12 cellular contexts compared by ENCODE assay signal in the genomic region with DNA sequence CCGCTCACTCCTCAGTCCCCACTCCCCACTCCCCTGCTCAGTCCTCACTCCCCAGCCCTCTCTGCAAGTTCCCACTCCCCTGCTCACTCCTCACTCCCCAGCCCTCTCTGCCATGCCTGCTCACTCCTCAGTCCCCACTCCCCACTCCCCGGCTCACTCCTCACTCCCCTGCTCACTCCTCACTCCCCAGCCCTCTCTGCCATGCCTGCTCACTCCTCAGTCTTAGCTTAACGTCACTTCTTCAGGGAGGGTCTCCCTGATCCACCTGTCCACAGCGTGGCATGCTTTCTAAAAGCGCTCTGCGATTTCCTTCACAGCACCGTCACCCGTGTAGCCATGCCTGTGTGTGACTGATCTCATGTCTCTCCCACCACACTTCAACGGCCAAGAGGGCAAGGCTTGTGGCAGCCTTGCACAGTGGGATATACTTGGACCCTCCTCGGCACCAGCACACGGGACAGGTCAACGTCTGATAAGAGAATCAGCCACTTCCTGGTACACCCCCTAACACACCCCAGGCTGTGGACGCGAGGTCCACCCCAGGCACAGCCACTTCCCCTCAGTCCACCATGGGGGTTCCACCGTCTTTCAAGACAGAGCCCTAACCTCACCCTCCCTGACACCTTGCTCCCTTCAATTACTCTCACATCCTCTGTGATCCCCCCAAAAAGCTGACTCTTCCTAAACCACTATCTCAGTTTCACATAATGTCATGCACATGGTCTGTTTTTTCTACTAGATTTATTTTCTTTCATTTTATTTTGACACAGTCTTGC. TPM values are rescaled to one million over a fixed set of nuclear protein-coding genes. Genes with fewer than 3 reads are reported as not detected.
DNase-seq lines count a peak whose midpoint lies in the region; ATAC-seq, FAIRE-seq and TF ChIP-seq lines count a peak whose summit lies in the region.
"Had no signal": no experiment of that assay in that cellular context is flagged by ENCODE, and none has a peak within 500 bp of the region (broad histone marks: within the 10 kb centered on the region; RNA-seq: fewer than 3 reads in every experiment).

No MANE protein-coding gene starts in this region.

- in situ Hi-C loops in GM18951 (cut with MboI; ENCODE audit: low sequenced_read_pairs, unreplicated experiment): no loop called here

- peaks cover 19% of the 10 kb centered on the region for H3K4me1 Mint-ChIP-seq in WTC11

- H3K27ac Mint-ChIP-seq in WTC11: peak overlapping the region; percentile 75

- H3K4me1 ChIP-seq in BLaER1 treated with 17β-estradiol and CSF1 and Interleukin-3, amounts not matched to agents 10 nM and 100 nM: peaks cover 42 to 92% (median 87%) of the 10 kb centered on the region in 10 experiments
- H3K4me1 ChIP-seq: parathyroid adenoma had no signal

- peak; percentile 40 for ATAC-seq in HG02870 (IDR thresholded peaks at IDR 0.05; ENCODE audit: unreplicated experiment)
- peak; percentile 37; the same call in 1 of the 2 replicates for ATAC-seq in WTC11

- H3K27me3 ChIP-seq in BLaER1 treated with 17β-estradiol and CSF1 and Interleukin-3, amounts not matched to agents 10 nM and 100 nM: no peaks in the 10 kb centered on the region

- no peaks in the 10 kb centered on the region for H3K27me3 Mint-ChIP-seq in WTC11 (ENCODE audit: low read depth)

- no peak overlapping the region for H3K4me3 Mint-ChIP-seq in WTC11

- DNase-seq in WTC11 (ENCODE audit: low spot score) (no peak), T-helper 9 cell (no peak), NOMO-1 treated with DMSO at 0.1 percent for 48 hours (lab: John Stamatoyannopoulos, UW; ENCODE audit: unreplicated experiment) (no peak), NCI-H146 treated with DMSO at 0.1 percent for 48 hours (lab: John Stamatoyannopoulos, UW; ENCODE audit: unreplicated experiment) (no peak), H54 (ENCODE audit: insufficient read length, low spot score) (no peak)
- DNase-seq: foreskin fibroblast, RPMI8226 had no signal

- TF ChIP-seq POLR2A in GM18951 (IDR thresholded peaks at IDR 0.05; ENCODE audit: extremely low read depth, insufficient read depth, insufficient read length) (peak; percentile 38), H54 (IDR thresholded peaks at IDR 0.05; ENCODE audit: low read depth, low read length) (no peak)

- H3K4me2 ChIP-seq in BLaER1 treated with 17β-estradiol and CSF1 and Interleukin-3, amounts not matched to agents 10 nM and 100 nM: peak overlapping the region in 10 of 11 experiments; percentile 19 to 88 (median 58); a peak in 17 of 22 replicates

- CTCF ChIA-PET in WTC11 (lab: Charles Lee): interaction anchor here (1.0 kb wide), 1 partner anchor 252 kb away, joined by 3 read pairs; no protein-coding TSS in a partner anchor

- H4K20me1 ChIP-seq in BLaER1 treated with 17β-estradiol and CSF1 and Interleukin-3, amounts not matched to agents 10 nM and 100 nM: peaks cover 0 to 75% (median 28%) of the 10 kb centered on the region in 11 experiments; a peak in 17 of 22 replicates

- no peak for FAIRE-seq in H54 (lab: Jason Lieb, UNC)

- 0 out of 22 replicates have a peak, but pooled peaks cover 0 to under 1% (median 0%) of the 10 kb centered on the region in 11 experiments for H3K36me3 ChIP-seq in BLaER1 treated with 17β-estradiol and CSF1 and Interleukin-3, amounts not matched to agents 10 nM and 100 nM

- H3K27ac ChIP-seq in BLaER1 treated with 17β-estradiol and CSF1 and Interleukin-3, amounts not matched to agents 10 nM and 100 nM: no peak overlapping the region; a peak in 1 of 22 replicates
- H3K27ac ChIP-seq: C4-2B, parathyroid adenoma had no signal

- no peaks in the 10 kb centered on the region for H3K36me3 Mint-ChIP-seq in WTC11

- no peaks in the 10 kb centered on the region for H3K9me3 Mint-ChIP-seq in WTC11

- H3K4me3 ChIP-seq in BLaER1 treated with 17β-estradiol and CSF1 and Interleukin-3, amounts not matched to agents 10 nM and 100 nM: no peak overlapping the region

- POLR2A ChIA-PET in WTC11 (lab: Charles Lee): no interaction called here

- no peak for TF ChIP-seq CTCF in WTC11 (IDR thresholded peaks at IDR 0.05)

- 0 out of 22 replicates have a peak overlapping the region, but pooled peaks of 1 of the 11 experiments have one; percentile 18 for H3K9ac ChIP-seq in BLaER1 treated with 17β-estradiol and CSF1 and Interleukin-3, amounts not matched to agents 10 nM and 100 nM
- H3K9ac ChIP-seq: parathyroid adenoma had no signal

- no peaks in the 10 kb centered on the region for H3K9me3 ChIP-seq in BLaER1 treated with 17β-estradiol and CSF1 and Interleukin-3, amounts not matched to agents 10 nM and 100 nM (replicated peaks in 1 of 11)

TF ChIP-seq in WTC11, 78 proteins besides CTCF, POLR2A, EP300 and RAD21:
- no peak for TF ChIP-seq ZNF671 (CRISPR knock-in tag; IDR thresholded peaks at IDR 0.05)
- TF ChIP-seq, protein P1, sequence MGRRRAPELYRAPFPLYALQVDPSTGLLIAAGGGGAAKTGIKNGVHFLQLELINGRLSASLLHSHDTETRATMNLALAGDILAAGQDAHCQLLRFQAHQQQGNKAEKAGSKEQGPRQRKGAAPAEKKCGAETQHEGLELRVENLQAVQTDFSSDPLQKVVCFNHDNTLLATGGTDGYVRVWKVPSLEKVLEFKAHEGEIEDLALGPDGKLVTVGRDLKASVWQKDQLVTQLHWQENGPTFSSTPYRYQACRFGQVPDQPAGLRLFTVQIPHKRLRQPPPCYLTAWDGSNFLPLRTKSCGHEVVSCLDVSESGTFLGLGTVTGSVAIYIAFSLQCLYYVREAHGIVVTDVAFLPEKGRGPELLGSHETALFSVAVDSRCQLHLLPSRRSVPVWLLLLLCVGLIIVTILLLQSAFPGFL (CRISPR knock-in tag; IDR thresholded peaks at IDR 0.05; ENCODE audit: borderline replicate concordance): no peak
- no peak for TF ChIP-seq GRHL2 (CRISPR knock-in tag; IDR thresholded peaks at IDR 0.05; ENCODE audit: insufficient replicate concordance, severe bottlenecking)
- no peak for TF ChIP-seq ZNF416 (CRISPR knock-in tag; IDR thresholded peaks at IDR 0.05)

RNA-seq across cellular contexts. Expression of gene PRDM15, which starts 14.0 kb away (rescaled TPM):
- total RNA-seq in WTC11 (2021): 10.3 to 12.9 TPM (median 12.2 TPM) in 3 replicates
